12 cellular contexts compared by ENCODE assay signal in the genomic region with DNA sequence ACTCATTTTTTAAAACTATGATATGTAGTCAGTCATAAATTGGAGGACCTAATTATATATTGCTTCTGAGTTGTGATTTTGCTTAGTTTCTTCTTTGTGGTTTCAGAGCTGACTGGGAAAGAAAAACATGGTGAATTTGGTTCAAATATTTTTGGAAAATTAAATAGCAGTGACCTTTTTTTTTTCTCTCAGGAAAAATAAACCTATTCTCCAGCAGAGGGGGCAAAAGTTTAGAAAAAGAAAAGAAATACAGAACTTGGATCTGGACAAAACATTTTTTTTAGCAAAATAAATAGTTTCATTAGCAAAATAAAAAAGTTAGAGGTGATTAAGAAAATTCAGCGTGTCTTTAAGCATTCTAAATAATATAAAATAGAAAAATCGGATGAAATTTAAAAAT. TPM values are rescaled to one million over a fixed set of nuclear protein-coding genes. Genes with fewer than 3 reads are reported as not detected.
A peak's percentile ranks its signal among the peaks of the same experiment; 100 is the strongest.
DNase-seq lines count a peak whose midpoint lies in the region; ATAC-seq and TF ChIP-seq lines count a peak whose summit lies in the region.
"Had no signal": no experiment of that assay in that cellular context is flagged by ENCODE, and none has a peak within 500 bp of the region (broad histone marks: within the 10 kb centered on the region; RNA-seq: fewer than 3 reads in every experiment).

No MANE protein-coding gene starts in this region.

- H3K27me3 ChIP-seq in uterus = no peaks in the 10 kb centered on the region

- peak; percentile 84 for TF ChIP-seq CTCF in chondrocyte (IDR thresholded peaks at IDR 0.05)
- TF ChIP-seq CTCF in osteocyte (IDR thresholded peaks at IDR 0.05) = peak; percentile 61
- TF ChIP-seq CTCF in uterus (IDR thresholded peaks at IDR 0.05) = no peak

- no peaks in the 10 kb centered on the region for H3K9me3 Mint-ChIP-seq in chondrocyte (ENCODE audit: low read depth)
- H3K9me3 Mint-ChIP-seq in osteocyte (ENCODE audit: unreplicated experiment) = no peaks in the 10 kb centered on the region
- H3K9me3 Mint-ChIP-seq: T-helper 1 cell treated with Interleukin-12 subunit alpha and Interleukin-12 subunit beta and Interleukin-4 antibody, amounts not matched to agents 30 μg/mL and 1 μg/mL, for 36 hours had no signal

- DNase-seq in NCI-H1694 treated with DMSO at 0.1 percent for 48 hours (lab: John Stamatoyannopoulos, UW) = peak; percentile 2
- DNase-seq in NCI-H1694 (lab: John Stamatoyannopoulos, UW) = no peak
- peak; percentile 25 to 62 for DNase-seq in Kasumi-1 (lab: John Stamatoyannopoulos, UW)
- no peak for DNase-seq in chondrocyte (ENCODE audit: low spot score)
- no peak for DNase-seq in osteocyte (ENCODE audit: extremely low spot score, unreplicated experiment)
- no peak for DNase-seq in activated CD4-positive, alpha-beta T cell treated with anti-CD3 and anti-CD28 coated beads for 4 hours
- DNase-seq in uterus = no peak
- DNase-seq: head of caudate nucleus; stimulated activated CD8-positive, alpha-beta memory T cell treated with anti-CD3 and anti-CD28 coated beads, Interleukin-4, amount 100 ng/mL, for 48 hours had no signal

- H3K36me3 Mint-ChIP-seq in chondrocyte (ENCODE audit: low read depth) (peaks cover 7% of the 10 kb centered on the region), osteocyte (ENCODE audit: unreplicated experiment) (peaks cover 1% of the 10 kb centered on the region)

- H3K27me3 Mint-ChIP-seq in chondrocyte (ENCODE audit: low read depth) (no peaks in the 10 kb centered on the region), osteocyte (ENCODE audit: unreplicated experiment) (no peaks in the 10 kb centered on the region)

- no peak overlapping the region for H3K4me3 ChIP-seq in uterus

- H3K36me3 ChIP-seq in uterus = no peaks in the 10 kb centered on the region

- peak overlapping the region; percentile 22 for H3K27ac Mint-ChIP-seq in chondrocyte (ENCODE audit: unreplicated experiment)
- H3K27ac Mint-ChIP-seq in osteocyte (ENCODE audit: unreplicated experiment) = no peak overlapping the region
- H3K27ac Mint-ChIP-seq: T-helper 1 cell treated with Interleukin-12 subunit alpha and Interleukin-12 subunit beta and Interleukin-4 antibody, amounts not matched to agents 30 μg/mL and 1 μg/mL, for 36 hours had no signal

- H3K4me1 ChIP-seq in uterus = no peaks in the 10 kb centered on the region

- peaks cover 6% of the 10 kb centered on the region for H3K4me1 Mint-ChIP-seq in chondrocyte (ENCODE audit: low read depth)
- peaks cover 6% of the 10 kb centered on the region for H3K4me1 Mint-ChIP-seq in osteocyte (ENCODE audit: unreplicated experiment)

- no peak for ATAC-seq in GM18909 (IDR thresholded peaks at IDR 0.05; ENCODE audit: poor library complexity, unreplicated experiment)

- intact Hi-C loops in uterus (cut with DNase I; ENCODE audit: low total_unique reads) = no loop called here

- H3K4me3 Mint-ChIP-seq in chondrocyte (ENCODE audit: unreplicated experiment) = no peak overlapping the region
- no peak overlapping the region for H3K4me3 Mint-ChIP-seq in osteocyte (ENCODE audit: unreplicated experiment)
- H3K4me3 Mint-ChIP-seq: T-helper 1 cell treated with Interleukin-12 subunit alpha and Interleukin-12 subunit beta and Interleukin-4 antibody, amounts not matched to agents 30 μg/mL and 1 μg/mL, for 36 hours had no signal

- TF ChIP-seq POLR2A in uterus (IDR thresholded peaks at IDR 0.05) = no peak

- H3K27ac ChIP-seq in uterus = no peak overlapping the region

- no peaks in the 10 kb centered on the region for H3K9me3 ChIP-seq in uterus

RNA-seq across cellular contexts. Expression of gene COL10A1, which starts 10.2 kb away (rescaled TPM):
- total RNA-seq in chondrocyte (0.10 to 0.21 TPM in 2 of 3 replicates, not detected in the other), osteocyte (not detected in 2 replicates), uterus (under 1 TPM in 1 of 4 donors, not detected in 3; 0.07 TPM)
- total RNA-seq: bronchial epithelial cell had no signal

RNA-seq across cellular contexts. Expression of gene NT5DC1, which starts 15.1 kb away (rescaled TPM):
- 20.5 to 21.2 TPM (median 20.6 TPM) in 3 replicates for total RNA-seq in chondrocyte
- 16.0 TPM in 2 replicates for total RNA-seq in osteocyte
- total RNA-seq in uterus = 10 to 100 TPM in 1 of 4 donors, 1 to 10 TPM in 3; 2.6 to 37.8 (median 6.5) TPM

RNA-seq across cellular contexts. Expression of gene FRK, which starts 55.1 kb away (rescaled TPM):
- 0.60 to 1.1 TPM (median 1.1 TPM) in 3 replicates for total RNA-seq in chondrocyte
- total RNA-seq in osteocyte = 0.03 and 0.05 TPM in 2 replicates
- 1 to 10 TPM; 1.8 to 8.2 (median 2.3) TPM for total RNA-seq in uterus

Comparison
In these comparisons a context has a peak if more than half of its experiments do, and no peak if none do; other contexts are left out.
1. DNase-seq: peak in NCI-H1694 treated with DMSO at 0.1 percent for 48 hours (single experiment) and Kasumi-1 (2 of 2); none in NCI-H1694 (single experiment), chondrocyte (single experiment), osteocyte (single experiment), activated CD4-positive, alpha-beta T cell treated with anti-CD3 and anti-CD28 coated beads for 4 hours (0 of 2) and uterus (0 of 2).
2. CTCF ChIP-seq: peak in chondrocyte (single experiment) and osteocyte (single experiment); none in uterus (0 of 4).